9 cellular contexts compared by ENCODE assay signal in the genomic region with DNA sequence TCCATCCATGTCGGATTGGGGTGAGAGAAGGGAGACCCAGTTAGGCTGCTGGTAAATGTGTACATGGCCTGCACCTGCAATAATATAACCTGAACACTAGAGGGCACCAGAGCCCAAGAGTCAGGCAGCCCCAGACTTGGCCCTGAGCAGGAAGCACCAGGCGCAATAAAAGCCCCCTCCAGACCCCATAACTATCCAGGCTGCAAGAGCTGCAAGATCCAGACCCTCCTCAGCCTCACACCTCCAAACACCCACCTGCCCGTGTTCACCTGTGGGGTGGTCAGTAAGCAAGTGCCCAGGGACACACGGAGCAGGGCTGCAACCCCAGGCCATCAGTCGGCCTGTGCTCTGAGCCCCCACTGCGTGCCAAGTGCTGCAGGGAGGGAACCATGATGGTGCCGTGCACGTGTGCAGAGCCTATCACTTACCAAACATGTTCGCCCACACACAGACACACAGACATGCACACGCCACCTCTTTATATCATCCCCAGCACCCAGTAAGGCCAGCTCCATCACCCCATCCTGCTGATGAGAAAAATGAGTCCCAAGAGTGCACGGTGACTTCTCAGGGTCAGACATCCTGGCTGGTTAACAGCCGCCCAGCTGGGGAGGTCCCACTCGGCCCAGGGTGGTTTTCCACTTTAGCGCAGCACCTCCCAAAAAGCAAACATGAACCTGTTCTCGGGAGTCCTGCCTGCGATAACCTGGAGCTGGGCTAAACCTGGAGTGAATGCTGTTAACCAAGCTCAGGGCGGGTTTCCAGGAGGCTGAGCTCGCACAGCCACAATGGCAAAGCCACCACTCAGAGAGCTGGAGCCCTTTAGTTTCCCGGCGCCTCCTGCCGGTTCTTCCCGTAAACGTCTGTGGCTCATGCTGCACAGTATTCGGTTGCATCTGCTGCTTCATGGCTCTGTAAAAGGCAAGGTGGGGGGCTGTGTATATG.
A peak's percentile ranks its signal among the peaks of the same experiment; 100 is the strongest.
DNase-seq lines count a peak whose midpoint lies in the region; ATAC-seq and TF ChIP-seq lines count a peak whose summit lies in the region.
"Had no signal": no experiment of that assay in that cellular context is flagged by ENCODE, and none has a peak within 500 bp of the region (broad histone marks: within the 10 kb centered on the region; RNA-seq: fewer than 3 reads in every experiment).

No MANE protein-coding gene starts in this region.

- H3K4me1 Mint-ChIP-seq in activated naive CD4-positive, alpha-beta T cell treated with anti-CD3 and anti-CD28 coated beads, Interleukin-2, amount 10 ng/mL, durations not matched to agents 7 days and 5 days: peaks cover 9% of the 10 kb centered on the region
- peaks cover 7% of the 10 kb centered on the region for H3K4me1 Mint-ChIP-seq in glutamatergic neuron (ENCODE audit: low read depth, unreplicated experiment)

- H3K27ac Mint-ChIP-seq in activated naive CD4-positive, alpha-beta T cell treated with anti-CD3 and anti-CD28 coated beads, Interleukin-2, amount 10 ng/mL, durations not matched to agents 7 days and 5 days: no peak overlapping the region
- H3K27ac Mint-ChIP-seq in glutamatergic neuron (ENCODE audit: unreplicated experiment): peak overlapping the region; percentile 38
- H3K27ac Mint-ChIP-seq: IgD-negative memory B cell had no signal

- peaks cover 17% of the 10 kb centered on the region for H3K27me3 Mint-ChIP-seq in activated naive CD4-positive, alpha-beta T cell treated with anti-CD3 and anti-CD28 coated beads, Interleukin-2, amount 10 ng/mL, durations not matched to agents 7 days and 5 days
- H3K27me3 Mint-ChIP-seq in glutamatergic neuron (ENCODE audit: unreplicated experiment): peaks cover 1% of the 10 kb centered on the region

- peak; percentile 64 for ATAC-seq in GM21423 (IDR thresholded peaks at IDR 0.05; ENCODE audit: unreplicated experiment)
- no peak for ATAC-seq in HG03565 (IDR thresholded peaks at IDR 0.05; ENCODE audit: unreplicated experiment)

- peak; percentile 68 for DNase-seq in COLO829 (ENCODE audit: low spot score)
- peak; percentile 57 for DNase-seq in LoVo (ENCODE audit: low spot score)
- DNase-seq in RPMI8226: peak; percentile 55
- peak; percentile 66 for DNase-seq in activated naive CD4-positive, alpha-beta T cell treated with anti-CD3 and anti-CD28 coated beads, Interleukin-2, amount 10 ng/mL, durations not matched to agents 7 days and 5 days
- peak; percentile 63 for DNase-seq in glutamatergic neuron
- DNase-seq in prostate gland (ENCODE audit: low spot score): peak; percentile 69

- no peak overlapping the region for H3K27ac ChIP-seq in prostate gland

- no peaks in the 10 kb centered on the region for H3K36me3 Mint-ChIP-seq in activated naive CD4-positive, alpha-beta T cell treated with anti-CD3 and anti-CD28 coated beads, Interleukin-2, amount 10 ng/mL, durations not matched to agents 7 days and 5 days
- H3K36me3 Mint-ChIP-seq in glutamatergic neuron (ENCODE audit: unreplicated experiment): no peaks in the 10 kb centered on the region
- H3K36me3 Mint-ChIP-seq: IgD-negative memory B cell had no signal

- CTCF ChIA-PET in activated naive CD4-positive, alpha-beta T cell treated with anti-CD3 and anti-CD28 coated beads, Interleukin-2, amount 10 ng/mL, durations not matched to agents 7 days and 5 days (lab: Charles Lee): interaction anchor here (0.7 to 7.7 kb wide), 24 partner anchors 10 to 809 kb away, joined by 3 to 234 read pairs (median 4); no protein-coding TSS in a partner anchor

- H3K4me1 ChIP-seq in prostate gland (replicated peaks): no peaks in the 10 kb centered on the region

- no peak overlapping the region for H3K4me3 ChIP-seq in prostate gland

- no peaks in the 10 kb centered on the region for H3K9me3 Mint-ChIP-seq in activated naive CD4-positive, alpha-beta T cell treated with anti-CD3 and anti-CD28 coated beads, Interleukin-2, amount 10 ng/mL, durations not matched to agents 7 days and 5 days
- H3K9me3 Mint-ChIP-seq in glutamatergic neuron (ENCODE audit: unreplicated experiment): peaks cover 2% of the 10 kb centered on the region
- H3K9me3 Mint-ChIP-seq: IgD-negative memory B cell had no signal

- H3K27me3 ChIP-seq in prostate gland (replicated peaks; ENCODE audit: insufficient read depth): no peaks in the 10 kb centered on the region

- H3K4me3 Mint-ChIP-seq in activated naive CD4-positive, alpha-beta T cell treated with anti-CD3 and anti-CD28 coated beads, Interleukin-2, amount 10 ng/mL, durations not matched to agents 7 days and 5 days: no peak overlapping the region
- H3K4me3 Mint-ChIP-seq in glutamatergic neuron (ENCODE audit: unreplicated experiment): no peak overlapping the region
- H3K4me3 Mint-ChIP-seq: IgD-negative memory B cell had no signal

- no peaks in the 10 kb centered on the region for H3K36me3 ChIP-seq in prostate gland

- TF ChIP-seq CTCF in glutamatergic neuron (IDR thresholded peaks at IDR 0.05; ENCODE audit: partially characterized antibody, unreplicated experiment): peak; percentile 91
- TF ChIP-seq CTCF in prostate gland (IDR thresholded peaks at IDR 0.05): peak; percentile 82 to 88 (median 84)

- TF ChIP-seq POLR2A in prostate gland (IDR thresholded peaks at IDR 0.05): no peak

- H3K9me3 ChIP-seq in prostate gland: no peaks in the 10 kb centered on the region

- 53% methylated on average over 22 of the region's 24 CpGs for whole genome bisulfite sequencing in prostate gland

- intact Hi-C loops in prostate gland (cut with DNase I): no loop called here
